23 cellular contexts compared by ENCODE assay signal in genomic region chr3:182964179-182964578, GRCh38.
"Had no signal": no experiment of that assay in that cellular context is flagged by ENCODE, and none has a peak within 500 bp of the region (broad histone marks: within the 10 kb centered on the region; RNA-seq: fewer than 3 reads in every experiment).

No MANE protein-coding gene starts in this region.

- DNase-seq: dermis blood vessel endothelial cell; dorsolateral prefrontal cortex; effector CD4-positive, alpha-beta T cell; effector memory CD4-positive, alpha-beta T cell; foreskin keratinocyte; glutamatergic neuron; head of caudate nucleus; heart right ventricle; hippocampal formation; left cardiac atrium; left lung; left ventricle myocardium superior; lower lobe of right lung; mesenchymal stem cell; mucosa of descending colon; naive B cell; naive thymus-derived CD8-positive, alpha-beta T cell had no signal

- ATAC-seq: foreskin keratinocyte; heart right ventricle; left cardiac atrium; left lung; left ventricle myocardium superior; lower lobe of right lung; mucosa of descending colon; naive thymus-derived CD8-positive, alpha-beta T cell had no signal

- H3K27ac ChIP-seq: coronary artery, esophagus muscularis mucosa, foreskin keratinocyte, heart right ventricle, left lung, lower lobe of right lung had no signal

- FAIRE-seq: colon, endothelial cell of umbilical vein, frontal cortex, keratinocyte had no signal

- H3K9me3 ChIP-seq: esophagus muscularis mucosa, heart right ventricle, left lung, lower lobe of right lung, mucosa of descending colon had no signal

- H3K27me3 ChIP-seq: dorsolateral prefrontal cortex, esophagus muscularis mucosa, foreskin keratinocyte, heart right ventricle, left lung had no signal

- H3K4me3 ChIP-seq: coronary artery, dorsolateral prefrontal cortex, esophagus muscularis mucosa, heart right ventricle, left lung, lower lobe of right lung, mucosa of descending colon had no signal
